Comparison of ENCODE assay signal across 20 cellular contexts in genomic region chr1:35178295-35178695, GRCh38. TPM values are rescaled to one million over a fixed set of nuclear protein-coding genes. Genes with fewer than 3 reads are reported as not detected.
DNase-seq lines count a peak whose midpoint lies in the region; ATAC-seq and TF ChIP-seq lines count a peak whose summit lies in the region.
"Had no signal": no experiment of that assay in that cellular context is flagged by ENCODE, and none has a peak within 500 bp of the region (broad histone marks: within the 10 kb centered on the region; RNA-seq: fewer than 3 reads in every experiment).

No MANE protein-coding gene starts in this region.

- no peak for TF ChIP-seq RAD21 in SK-N-SH (IDR thresholded peaks at IDR 0.05; ENCODE audit: low read length)

- H3F3A ChIP-seq in SK-N-SH (replicated peaks; ENCODE audit: insufficient read depth), result peaks cover 88% of the 10 kb centered on the region

- no peaks in the 10 kb centered on the region for H3K27me3 Mint-ChIP-seq in stimulated activated naive CD8-positive, alpha-beta T cell treated with anti-CD3 and anti-CD28 coated beads, Interleukin-15, Interleukin-2, amounts not matched to agents 100 ng/mL and 50 ng/mL, for 24 hours
- no peaks in the 10 kb centered on the region for H3K27me3 Mint-ChIP-seq in endodermal cell (ENCODE audit: insufficient read depth)
- H3K27me3 Mint-ChIP-seq: activated CD4-positive, alpha-beta T cell treated with anti-CD3 and anti-CD28 coated beads for 36 hours had no signal

- intact Hi-C loops in sigmoid colon (cut with DNase I), result no loop called here

- DNase-seq in stimulated activated naive CD8-positive, alpha-beta T cell treated with anti-CD3 and anti-CD28 coated beads, Interleukin-15, Interleukin-2, amounts not matched to agents 100 U/mL and 50 U/mL, for 24 hours, result no peak
- DNase-seq in SK-N-SH (no peak), endodermal cell (no peak), RKO (ENCODE audit: low spot score) (no peak), NCI-H82 (lab: John Stamatoyannopoulos, UW) (no peak), sigmoid colon (no peak), dermis blood vessel endothelial cell (no peak)
- DNase-seq: activated CD4-positive, alpha-beta T cell treated with anti-CD3 and anti-CD28 coated beads for 36 hours; activated CD8-positive, alpha-beta memory T cell treated with anti-CD3 and anti-CD28 coated beads, Interleukin-2, amount 50 U/mL, for 48 hours; COR-L47; EL; esophagus squamous epithelium; KG1; left ventricle myocardium inferior; NCI-H1092 treated with DMSO at 0.1 percent for 48 hours; NCI-H526 treated with DMSO at 0.1 percent for 48 hours; pancreas; uterus had no signal

- no peaks in the 10 kb centered on the region for H3K9me3 Mint-ChIP-seq in stimulated activated naive CD8-positive, alpha-beta T cell treated with anti-CD3 and anti-CD28 coated beads, Interleukin-15, Interleukin-2, amounts not matched to agents 100 ng/mL and 50 ng/mL, for 24 hours
- no peaks in the 10 kb centered on the region for H3K9me3 Mint-ChIP-seq in endodermal cell

- H3K9me3 ChIP-seq in SK-N-SH (no peaks in the 10 kb centered on the region), endodermal cell (ENCODE audit: control insufficient read depth, low read length) (no peaks in the 10 kb centered on the region), sigmoid colon (no peaks in the 10 kb centered on the region)
- H3K9me3 ChIP-seq: breast epithelium, esophagus squamous epithelium, left ventricle myocardium inferior, pancreas, uterus had no signal

- H3K36me3 Mint-ChIP-seq in stimulated activated naive CD8-positive, alpha-beta T cell treated with anti-CD3 and anti-CD28 coated beads, Interleukin-15, Interleukin-2, amounts not matched to agents 100 ng/mL and 50 ng/mL, for 24 hours (ENCODE audit: low read depth), result peaks cover 87% of the 10 kb centered on the region
- H3K36me3 Mint-ChIP-seq in endodermal cell (ENCODE audit: low read depth), result peaks cover 80% of the 10 kb centered on the region

- no peak for TF ChIP-seq EP300 in SK-N-SH (IDR thresholded peaks at IDR 0.05; ENCODE audit: borderline replicate concordance in 1 of 2, low read depth in 1 of 2, low read length in 1 of 2)
- TF ChIP-seq EP300 in sigmoid colon (IDR thresholded peaks at IDR 0.05), result no peak

- no peak for TF ChIP-seq CTCF in SK-N-SH (IDR thresholded peaks at IDR 0.05)
- no peak for TF ChIP-seq CTCF in endodermal cell (conservative IDR thresholded peaks at IDR 0.05)
- no peak for TF ChIP-seq CTCF in sigmoid colon (IDR thresholded peaks at IDR 0.05)

- H3K27ac ChIP-seq in SK-N-SH (ENCODE audit: low read depth in 2 of 2, low read length in 1 of 2) (peak overlapping the region in 1 of 2 experiments; percentile 8; a peak in 2 of 4 replicates), endodermal cell (ENCODE audit: low read depth, low read length) (no peak overlapping the region), sigmoid colon (no peak overlapping the region)
- H3K27ac ChIP-seq: breast epithelium, esophagus squamous epithelium, left ventricle myocardium inferior, pancreas, uterus had no signal

- H3K36me3 ChIP-seq in SK-N-SH (replicated peaks in 1 of 2; ENCODE audit: control insufficient read depth in 1 of 2, insufficient read depth in 2 of 2, low read length in 1 of 2) (peaks cover 78 to 85% of the 10 kb centered on the region in 2 experiments), endodermal cell (ENCODE audit: control insufficient read depth, insufficient read depth, low read length) (peaks cover 83% of the 10 kb centered on the region), sigmoid colon (peaks cover 32 to 95% (median 51%) of the 10 kb centered on the region in 4 donors)
- H3K36me3 ChIP-seq: uterus had no signal

- H3K9me2 ChIP-seq in SK-N-SH, result no peaks in the 10 kb centered on the region; the same call in 1 of the 2 replicates

- H2AFZ ChIP-seq in SK-N-SH (ENCODE audit: low read depth), result no peak overlapping the region

- 69% methylated on average over 2 of the region's 2 CpGs for WGBS in SK-N-SH (ENCODE audit: low lambda C conversion rate)
- WGBS in endodermal cell (ENCODE audit: insufficient coverage in 1 of 2, insufficient read length in 1 of 2), 2 experiments, result 87 to 100% methylated on average over 1 to 2 of the region's 2 CpGs
- whole genome bisulfite sequencing in sigmoid colon, 2 donors, result 72 to 84% methylated on average over 2 of the region's 2 CpGs

- H4K20me1 ChIP-seq in SK-N-SH (ENCODE audit: insufficient read depth), result peaks cover 96% of the 10 kb centered on the region

- ATAC-seq in stimulated activated naive CD8-positive, alpha-beta T cell treated with anti-CD3 and anti-CD28 coated beads, Interleukin-15, Interleukin-2, amounts not matched to agents 100 U/mL and 50 U/mL, for 24 hours, result no peak
- ATAC-seq: activated CD4-positive, alpha-beta T cell treated with anti-CD3 and anti-CD28 coated beads for 36 hours had no signal

- H3K4me3 ChIP-seq in SK-N-SH (ENCODE audit: low read depth in 2 of 2, low read length in 1 of 2) (no peak overlapping the region), endodermal cell (ENCODE audit: low read length) (peak overlapping the region; percentile 48), sigmoid colon (no peak overlapping the region)
- H3K4me3 ChIP-seq: breast epithelium, esophagus squamous epithelium, left ventricle myocardium inferior, pancreas, uterus had no signal

- H3K4me2 ChIP-seq in SK-N-SH, result no peak overlapping the region

- H3K79me2 ChIP-seq in SK-N-SH (ENCODE audit: insufficient read depth), result peaks cover 57% of the 10 kb centered on the region

- H3K27ac Mint-ChIP-seq in stimulated activated naive CD8-positive, alpha-beta T cell treated with anti-CD3 and anti-CD28 coated beads, Interleukin-15, Interleukin-2, amounts not matched to agents 100 ng/mL and 50 ng/mL, for 24 hours, result peak overlapping the region; percentile 45
- peak overlapping the region; percentile 87 for H3K27ac Mint-ChIP-seq in endodermal cell

- no peaks in the 10 kb centered on the region for H3K27me3 ChIP-seq in SK-N-SH (ENCODE audit: insufficient read depth)
- no peaks in the 10 kb centered on the region for H3K27me3 ChIP-seq in endodermal cell (ENCODE audit: control insufficient read depth, insufficient read depth, low read length, poor library complexity, severe bottlenecking)
- H3K27me3 ChIP-seq in sigmoid colon, result no peaks in the 10 kb centered on the region
- H3K27me3 ChIP-seq: breast epithelium, esophagus squamous epithelium, pancreas, uterus had no signal

- TF ChIP-seq POLR2A in sigmoid colon (IDR thresholded peaks at IDR 0.05), result no peak

- CTCF ChIA-PET in SK-N-SH (lab: Yijun Ruan, JAX), result interaction anchor here (0.8 kb wide), 1 partner anchor 326 kb away, joined by 3 read pairs; no protein-coding TSS in a partner anchor

- H3K4me3 Mint-ChIP-seq in stimulated activated naive CD8-positive, alpha-beta T cell treated with anti-CD3 and anti-CD28 coated beads, Interleukin-15, Interleukin-2, amounts not matched to agents 100 ng/mL and 50 ng/mL, for 24 hours, result no peak overlapping the region
- no peak overlapping the region for H3K4me3 Mint-ChIP-seq in endodermal cell
- H3K4me3 Mint-ChIP-seq: activated CD4-positive, alpha-beta T cell treated with anti-CD3 and anti-CD28 coated beads for 36 hours had no signal

- no peak overlapping the region for H3K9ac ChIP-seq in SK-N-SH
- H3K9ac ChIP-seq in endodermal cell (ENCODE audit: extremely low read depth, low read length, poor library complexity, severe bottlenecking), result peak overlapping the region; percentile 0

- POLR2A ChIA-PET in SK-N-SH (lab: Yijun Ruan, JAX), result interaction anchor here (0.6 to 0.7 kb wide), 2 partner anchors 11 to 249 kb away, joined by 3 read pairs; partner anchors contain the start of gene DLGAP3

- H3K4me1 ChIP-seq in SK-N-SH (ENCODE audit: control insufficient read depth in 1 of 2, insufficient read depth in 2 of 2, low read depth in 1 of 2, low read length in 1 of 2) (peaks cover 0 to 6% of the 10 kb centered on the region in 2 experiments; a peak in 2 of 4 replicates), endodermal cell (ENCODE audit: control insufficient read depth, insufficient read depth, low read length) (peaks cover 11% of the 10 kb centered on the region), sigmoid colon (peaks cover 0 to 47% (median 38%) of the 10 kb centered on the region in 4 donors)
- H3K4me1 ChIP-seq: breast epithelium, uterus had no signal

- peaks cover 39% of the 10 kb centered on the region for H3K4me1 Mint-ChIP-seq in stimulated activated naive CD8-positive, alpha-beta T cell treated with anti-CD3 and anti-CD28 coated beads, Interleukin-15, Interleukin-2, amounts not matched to agents 100 ng/mL and 50 ng/mL, for 24 hours (ENCODE audit: low read depth)
- H3K4me1 Mint-ChIP-seq in endodermal cell, result peaks cover 53% of the 10 kb centered on the region

TF ChIP-seq in SK-N-SH, 30 proteins besides CTCF, POLR2A, EP300 and RAD21:
- TF ChIP-seq POLR2AphosphoS5 (IDR thresholded peaks at IDR 0.05; ENCODE audit: low read depth, low read length), result 0 out of 2 replicates have a peak, but pooled peaks have one; percentile 23
- no peak for TF ChIP-seq MXI1 (IDR thresholded peaks at IDR 0.05; ENCODE audit: low read depth, low read length)

RNA-seq across cellular contexts. Expression of gene SFPQ, which starts 14.7 kb away (rescaled TPM):
- 85.6 and 88.1 TPM in 2 replicates for polyA plus RNA-seq in SK-N-SH (2012; rRNA removed)
- 66.5 and 86.3 TPM in 2 replicates for polyA plus RNA-seq in SK-N-SH (2012; cell fraction: cytosol; rRNA removed)
- 214 and 361 TPM in 2 replicates for polyA plus RNA-seq in SK-N-SH (2012; cell fraction: nucleus; rRNA removed)
- total RNA-seq in endodermal cell, result 100 to 1,000 TPM; 350 to 491 TPM
- 290 TPM for polyA plus RNA-seq in endodermal cell (2013, experiment 1 of 2)
- polyA plus RNA-seq in endodermal cell (2013, experiment 2 of 2), result 263 TPM
- total RNA-seq in sigmoid colon, result 100 to 1,000 TPM; 118 to 194 (median 153) TPM
- polyA plus RNA-seq in sigmoid colon, result 100 to 1,000 TPM in 1 of 3 donors, 10 to 100 TPM in 2; 55.9 to 152 (median 56.4) TPM
- total RNA-seq in dermis blood vessel endothelial cell, result 276 and 355 TPM in 2 replicates
